In the genomic region with DNA sequence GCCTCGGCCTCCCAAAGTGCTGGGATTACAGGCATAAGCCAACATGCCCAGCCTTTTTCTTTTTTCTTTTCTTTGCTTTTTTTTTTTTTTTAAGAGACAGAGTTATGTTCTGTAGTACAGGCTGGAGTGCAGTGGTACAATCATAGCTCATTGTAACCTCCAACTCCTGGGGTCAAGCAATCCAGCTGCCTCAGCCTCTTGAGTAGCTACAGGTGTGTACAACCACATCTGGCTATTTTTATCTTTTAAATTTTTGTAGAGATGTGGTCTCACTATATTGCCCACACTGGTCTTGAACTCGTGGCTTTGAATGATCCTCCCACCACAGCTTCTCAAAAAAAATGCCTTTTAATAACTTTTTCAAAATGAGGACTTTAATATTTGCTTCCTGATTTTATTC, we compare ENCODE assay signal across 15 cellular contexts. TPM values are rescaled to one million over a fixed set of nuclear protein-coding genes. Genes with fewer than 3 reads are reported as not detected.
DNase-seq lines count a peak whose midpoint lies in the region; ATAC-seq and TF ChIP-seq lines count a peak whose summit lies in the region.
"Had no signal": no experiment of that assay in that cellular context is flagged by ENCODE, and none has a peak within 500 bp of the region (broad histone marks: within the 10 kb centered on the region; RNA-seq: fewer than 3 reads in every experiment).

No MANE protein-coding gene starts in this region.

- CTCF ChIA-PET in CD4-positive, alpha-beta T cell (lab: Charles Lee), result no interaction called here

- intact Hi-C loops in adrenal gland (cut with DNase I), result no loop called here
- intact Hi-C loops in CD4-positive, alpha-beta T cell (cut with DNase I, micrococcal nuclease), result no loop called here

- no peaks in the 10 kb centered on the region for H3K27me3 Mint-ChIP-seq in CD4-positive, alpha-beta T cell
- H3K27me3 Mint-ChIP-seq: memory B cell; stimulated activated naive CD8-positive, alpha-beta T cell treated with anti-CD3 and anti-CD28 coated beads, Interleukin-15, amount 100 ng/mL, for 72 hours had no signal

- peaks cover 68% of the 10 kb centered on the region for H3K4me1 Mint-ChIP-seq in CD4-positive, alpha-beta T cell (ENCODE audit: low read depth)
- H3K4me1 Mint-ChIP-seq: memory B cell had no signal

- DNase-seq in NCI-H1436 treated with DMSO at 0.1 percent for 48 hours (lab: John Stamatoyannopoulos, UW), result no peak
- no peak for DNase-seq in adrenal gland
- DNase-seq in NCI-H526 (lab: John Stamatoyannopoulos, UW), result no peak
- no peak for DNase-seq in CD4-positive, alpha-beta T cell
- DNase-seq: activated naive CD4-positive, alpha-beta T cell treated with anti-CD3 and anti-CD28 coated beads, Interleukin-2, amount 50 U/mL, for 16 hours; DMS79; HCEC 1CT; NCI-H526 treated with DMSO at 0.1 percent for 48 hours; stimulated activated naive CD8-positive, alpha-beta T cell treated with anti-CD3 and anti-CD28 coated beads, Interleukin-15, amount 100 ng/mL, for 72 hours had no signal

- no peak overlapping the region for H3K27ac Mint-ChIP-seq in CD4-positive, alpha-beta T cell
- H3K27ac Mint-ChIP-seq: memory B cell; stimulated activated naive CD8-positive, alpha-beta T cell treated with anti-CD3 and anti-CD28 coated beads, Interleukin-15, amount 100 ng/mL, for 72 hours had no signal

- ATAC-seq in GM18861 (IDR thresholded peaks at IDR 0.05; ENCODE audit: unreplicated experiment) (peak; percentile 39), GM21529 (IDR thresholded peaks at IDR 0.05; ENCODE audit: unreplicated experiment) (peak; percentile 45), HG02981 (IDR thresholded peaks at IDR 0.05; ENCODE audit: unreplicated experiment) (peak; percentile 41), HG03571 (IDR thresholded peaks at IDR 0.05; ENCODE audit: unreplicated experiment) (peak; percentile 40)
- no peak for ATAC-seq in CD4-positive, alpha-beta T cell (ENCODE audit: poor library complexity)

- 65 to 84% (median 81%) methylated on average over 2 of the region's 2 CpGs for WGBS in adrenal gland, 4 donors

- H3K4me3 ChIP-seq in adrenal gland, result no peak overlapping the region

- H3K4me1 ChIP-seq in adrenal gland (replicated peaks in 1 of 2), result no peaks in the 10 kb centered on the region

- POLR2A ChIA-PET in CD4-positive, alpha-beta T cell (lab: Charles Lee), result interaction anchor here (1.4 to 1.5 kb wide), 2 partner anchors 9 to 22 kb away, joined by 3 read pairs; no protein-coding TSS in a partner anchor

- no peaks in the 10 kb centered on the region for H3K27me3 ChIP-seq in adrenal gland
- no peaks in the 10 kb centered on the region for H3K27me3 ChIP-seq in CD4-positive, alpha-beta T cell (ENCODE audit: control insufficient read depth, insufficient read depth, low read length)

- no peaks in the 10 kb centered on the region for H3K36me3 ChIP-seq in adrenal gland (replicated peaks in 1 of 2)

- no peak overlapping the region for H3K27ac ChIP-seq in adrenal gland
- H3K27ac ChIP-seq in CD4-positive, alpha-beta T cell (ENCODE audit: low read depth, low read length), result no peak overlapping the region

- no peaks in the 10 kb centered on the region for H3K9me3 ChIP-seq in adrenal gland (replicated peaks in 1 of 3)
- no peaks in the 10 kb centered on the region for H3K9me3 ChIP-seq in CD4-positive, alpha-beta T cell (ENCODE audit: control insufficient read depth, low read length)

- H3K36me3 Mint-ChIP-seq in CD4-positive, alpha-beta T cell (ENCODE audit: low read depth), result no peaks in the 10 kb centered on the region
- H3K36me3 Mint-ChIP-seq: memory B cell had no signal

- H3K4me3 Mint-ChIP-seq in CD4-positive, alpha-beta T cell, result no peak overlapping the region
- H3K4me3 Mint-ChIP-seq: memory B cell; stimulated activated naive CD8-positive, alpha-beta T cell treated with anti-CD3 and anti-CD28 coated beads, Interleukin-15, amount 100 ng/mL, for 72 hours had no signal

- no peaks in the 10 kb centered on the region for H3K9me3 Mint-ChIP-seq in CD4-positive, alpha-beta T cell
- H3K9me3 Mint-ChIP-seq: memory B cell; stimulated activated naive CD8-positive, alpha-beta T cell treated with anti-CD3 and anti-CD28 coated beads, Interleukin-15, amount 100 ng/mL, for 72 hours had no signal

- no peak for TF ChIP-seq POLR2A in adrenal gland (IDR thresholded peaks at IDR 0.05)

- no peak for TF ChIP-seq CTCF in adrenal gland (IDR thresholded peaks at IDR 0.05)
- no peak for TF ChIP-seq CTCF in CD4-positive, alpha-beta T cell (IDR thresholded peaks at IDR 0.05)

RNA-seq across cellular contexts. Expression of gene TNIP3, which starts 4.3 kb away (rescaled TPM):
- under 1 TPM in 3 of 8 donors, not detected in 5; 0.18 to 0.54 (median 0.26) TPM for total RNA-seq in adrenal gland
- under 1 TPM in 2 of 3 donors, not detected in 1; 0.10 to 0.24 TPM for polyA plus RNA-seq in adrenal gland
- under 1 TPM; 0.39 to 0.66 TPM for total RNA-seq in CD4-positive, alpha-beta T cell
- total RNA-seq: cardiac septum had no signal
